9 cellular contexts compared by ENCODE assay signal in the genomic region with DNA sequence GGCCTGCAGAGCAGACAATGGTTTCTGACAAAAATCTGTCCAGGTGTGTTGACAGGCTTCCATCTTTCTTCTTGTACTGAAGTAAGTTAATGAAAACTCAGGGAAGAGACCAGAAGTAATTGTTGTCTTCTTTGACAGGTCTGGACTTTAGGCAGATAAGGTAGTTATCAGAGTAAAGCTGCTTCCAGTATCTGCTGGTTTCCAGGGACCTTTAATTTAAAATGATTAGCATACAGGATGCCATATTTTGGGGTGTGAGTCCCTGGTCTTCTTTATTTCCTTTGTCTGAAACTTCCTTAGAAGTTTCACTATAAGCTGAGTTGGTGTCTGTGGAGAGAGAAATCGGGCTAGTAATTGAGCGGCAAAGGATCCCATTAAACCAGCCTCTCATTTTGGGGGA. TPM values are rescaled to one million over a fixed set of nuclear protein-coding genes. Genes with fewer than 3 reads are reported as not detected.
DNase-seq lines count a peak whose midpoint lies in the region; ATAC-seq and TF ChIP-seq lines count a peak whose summit lies in the region.
"Had no signal": no experiment of that assay in that cellular context is flagged by ENCODE, and none has a peak within 500 bp of the region (broad histone marks: within the 10 kb centered on the region; RNA-seq: fewer than 3 reads in every experiment).

No MANE protein-coding gene starts in this region.

- no peak overlapping the region for H3K27ac ChIP-seq in CD8-positive, alpha-beta memory T cell (ENCODE audit: low read depth, low read length)
- no peak overlapping the region for H3K27ac ChIP-seq in MM.1S (ENCODE audit: low read length)
- H3K27ac ChIP-seq in dorsolateral prefrontal cortex = no peak overlapping the region

- ATAC-seq in HG02642 (IDR thresholded peaks at IDR 0.05; ENCODE audit: poor library complexity, unreplicated experiment) = no peak
- ATAC-seq in HG02973 (IDR thresholded peaks at IDR 0.05; ENCODE audit: unreplicated experiment) = no peak

- peak overlapping the region; percentile 94 for H3K4me2 ChIP-seq in MM.1S (ENCODE audit: low read depth, low read length)

- H3K36me3 ChIP-seq in CD8-positive, alpha-beta memory T cell (ENCODE audit: insufficient read depth, low read length) = no peaks in the 10 kb centered on the region
- no peaks in the 10 kb centered on the region for H3K36me3 ChIP-seq in MM.1S (replicated peaks; ENCODE audit: insufficient read depth, low read length)

- no peak for DNase-seq in CD8-positive, alpha-beta memory T cell
- DNase-seq in MM.1S (no peak), dorsolateral prefrontal cortex (no peak), nephron progenitor cell (no peak), NCI-H1092 treated with DMSO at 0.1 percent for 48 hours (lab: John Stamatoyannopoulos, UW) (no peak), EL (no peak)
- DNase-seq: effector CD8-positive, alpha-beta T cell had no signal

- no peaks in the 10 kb centered on the region for H4K20me1 ChIP-seq in MM.1S (ENCODE audit: insufficient read depth, low read length)

- TF ChIP-seq CTCF in MM.1S (IDR thresholded peaks at IDR 0.05; ENCODE audit: low read length) (no peak), dorsolateral prefrontal cortex (IDR thresholded peaks at IDR 0.05 in 54 of 56, conservative IDR thresholded peaks at IDR 0.05 in 2 of 56; ENCODE audit: low read depth in 1 of 56, partially characterized antibody in 56 of 56) (no peak), nephron progenitor cell (IDR thresholded peaks at IDR 0.05) (no peak)

- H3K4me1 Mint-ChIP-seq in CD8-positive, alpha-beta memory T cell = peaks cover 40 to 57% (median 46%) of the 10 kb centered on the region in 3 donors
- H3K4me1 Mint-ChIP-seq in nephron progenitor cell = peaks cover 33% of the 10 kb centered on the region

- H3K4me3 ChIP-seq in CD8-positive, alpha-beta memory T cell (ENCODE audit: low read length) = peak overlapping the region; percentile 99
- H3K4me3 ChIP-seq in MM.1S (ENCODE audit: low read length) (peak overlapping the region; percentile 95), dorsolateral prefrontal cortex (peak overlapping the region in 51 of 59 donors; percentile 11 to 100 (median 98))

- peaks cover 60% of the 10 kb centered on the region for H3K79me2 ChIP-seq in MM.1S (ENCODE audit: low read length)

- H3K27me3 Mint-ChIP-seq in CD8-positive, alpha-beta memory T cell = no peaks in the 10 kb centered on the region
- no peaks in the 10 kb centered on the region for H3K27me3 Mint-ChIP-seq in nephron progenitor cell (ENCODE audit: low read depth, poor library complexity)

- peak overlapping the region in 7 of 8 donors; percentile 81 to 98 (median 95) for H3K27ac Mint-ChIP-seq in CD8-positive, alpha-beta memory T cell
- no peak overlapping the region for H3K27ac Mint-ChIP-seq in nephron progenitor cell

- H3K4me1 ChIP-seq in CD8-positive, alpha-beta memory T cell (ENCODE audit: insufficient read depth, low read length) = peaks cover 40% of the 10 kb centered on the region
- peaks cover 14% of the 10 kb centered on the region for H3K4me1 ChIP-seq in MM.1S (ENCODE audit: low read length)

- POLR2A ChIA-PET in CD8-positive, alpha-beta memory T cell (lab: Charles Lee) = no interaction called here

- H3K27me3 ChIP-seq in CD8-positive, alpha-beta memory T cell (ENCODE audit: insufficient read depth, low read length, poor library complexity, severe bottlenecking) = no peaks in the 10 kb centered on the region
- no peaks in the 10 kb centered on the region for H3K27me3 ChIP-seq in MM.1S (replicated peaks; ENCODE audit: insufficient read depth, low read length)
- no peaks in the 10 kb centered on the region for H3K27me3 ChIP-seq in dorsolateral prefrontal cortex

- no peaks in the 10 kb centered on the region for H3K9me3 ChIP-seq in CD8-positive, alpha-beta memory T cell (ENCODE audit: low read length)
- no peaks in the 10 kb centered on the region for H3K9me3 ChIP-seq in MM.1S (replicated peaks; ENCODE audit: insufficient read depth, low read length)

- peaks cover 0 to 27% (median 9%) of the 10 kb centered on the region in 3 donors for H3K36me3 Mint-ChIP-seq in CD8-positive, alpha-beta memory T cell
- H3K36me3 Mint-ChIP-seq in nephron progenitor cell (ENCODE audit: low read depth) = peaks cover 56% of the 10 kb centered on the region

- H3K9me2 ChIP-seq in MM.1S (replicated peaks; ENCODE audit: insufficient read depth, low read length) = no peaks in the 10 kb centered on the region

- CTCF ChIA-PET in CD8-positive, alpha-beta memory T cell (lab: Charles Lee) = interaction anchor here (0.7 to 1.9 kb wide), 3 partner anchors 28 to 810 kb away, joined by 4 read pairs; a partner anchor contains a TSS

- H3F3A ChIP-seq in MM.1S (ENCODE audit: insufficient read depth, low read length) = 0 out of 2 replicates have a peak, but pooled peaks cover 7% of the 10 kb centered on the region

- intact Hi-C loops in dorsolateral prefrontal cortex (cut with DNase I) = loop anchor here (2.0 kb wide), 4 partner anchors 47 to 183 kb away; a partner anchor contains a TSS

- no peak overlapping the region for H3K9ac ChIP-seq in MM.1S (ENCODE audit: low read length)

- H2AFZ ChIP-seq in MM.1S (ENCODE audit: low read length) = no peak overlapping the region

- peak overlapping the region; percentile 93 to 99 (median 98) for H3K4me3 Mint-ChIP-seq in CD8-positive, alpha-beta memory T cell
- H3K4me3 Mint-ChIP-seq in nephron progenitor cell = peak overlapping the region; percentile 100

- no peaks in the 10 kb centered on the region for H3K9me3 Mint-ChIP-seq in CD8-positive, alpha-beta memory T cell
- peaks cover 29% of the 10 kb centered on the region for H3K9me3 Mint-ChIP-seq in nephron progenitor cell

RNA-seq across cellular contexts. Expression of a gene that starts 1.5 kb away (rescaled TPM):
- total RNA-seq in CD8-positive, alpha-beta memory T cell = 100 to 1,000 TPM; 129 to 131 TPM
- 89.9 TPM for polyA plus RNA-seq in CD8-positive, alpha-beta memory T cell
- total RNA-seq in dorsolateral prefrontal cortex = 100 to 1,000 TPM in 21 of 120 experiments, 10 to 100 TPM in 99; 68.4 to 114 (median 91.6) TPM

RNA-seq across cellular contexts. Expression of a gene that starts 1.8 kb away (rescaled TPM):
- total RNA-seq in CD8-positive, alpha-beta memory T cell = 10 to 100 TPM; 16.8 to 18.4 TPM
- 19.7 TPM for polyA plus RNA-seq in CD8-positive, alpha-beta memory T cell
- 10 to 100 TPM in 117 of 120 experiments, 1 to 10 TPM in 3; 8.5 to 27.4 (median 17.2) TPM for total RNA-seq in dorsolateral prefrontal cortex

RNA-seq across cellular contexts. Expression of a gene that starts 27.4 kb away (rescaled TPM):
- total RNA-seq in CD8-positive, alpha-beta memory T cell = 100 to 1,000 TPM; 272 to 276 TPM
- polyA plus RNA-seq in CD8-positive, alpha-beta memory T cell = 201 TPM
- total RNA-seq in dorsolateral prefrontal cortex = 100 to 1,000 TPM in 43 of 120 experiments, 10 to 100 TPM in 77; 48.0 to 151 (median 93.6) TPM

RNA-seq across cellular contexts. Expression of a gene that starts 37.8 kb away (rescaled TPM):
- not detected for total RNA-seq in CD8-positive, alpha-beta memory T cell
- 0.89 TPM for polyA plus RNA-seq in CD8-positive, alpha-beta memory T cell
- total RNA-seq in dorsolateral prefrontal cortex = not detected

RNA-seq across cellular contexts. Expression of a gene that starts 45.9 kb away (rescaled TPM):
- 10 to 100 TPM; 83.9 to 89.0 TPM for total RNA-seq in CD8-positive, alpha-beta memory T cell
- 45.1 TPM for polyA plus RNA-seq in CD8-positive, alpha-beta memory T cell
- 10 to 100 TPM; 21.3 to 46.9 (median 34.3) TPM for total RNA-seq in dorsolateral prefrontal cortex
